8 cellular contexts compared by ENCODE assay signal in genomic region chr9:83937861-83938455, GRCh38. TPM values are rescaled to one million over a fixed set of nuclear protein-coding genes. Genes with fewer than 3 reads are reported as not detected.
DNase-seq lines count a peak whose midpoint lies in the region; ATAC-seq, FAIRE-seq and TF ChIP-seq lines count a peak whose summit lies in the region.

No MANE protein-coding gene starts in this region.

- no peaks in the 10 kb centered on the region for H3K9me3 ChIP-seq in esophagus muscularis mucosa
- no peaks in the 10 kb centered on the region for H3K9me3 ChIP-seq in naive thymus-derived CD4-positive, alpha-beta T cell (ENCODE audit: control insufficient read depth in 2 of 3, low read length in 3 of 3)

- H3K27me3 ChIP-seq in esophagus muscularis mucosa = no peaks in the 10 kb centered on the region
- no peaks in the 10 kb centered on the region for H3K27me3 ChIP-seq in naive thymus-derived CD4-positive, alpha-beta T cell (ENCODE audit: control insufficient read depth in 2 of 2, insufficient read depth in 2 of 2, low read length in 2 of 2)

- DNase-seq in activated CD4-positive, CD25-positive, alpha-beta regulatory T cell (lab: John Stamatoyannopoulos, UW) = no peak
- DNase-seq in NB4 (ENCODE audit: low read depth) = peak; percentile 76
- no peak for DNase-seq in esophagus muscularis mucosa (ENCODE audit: extremely low spot score)
- peak in 7 of 9 donors; percentile 44 to 74 (median 66) for DNase-seq in naive thymus-derived CD4-positive, alpha-beta T cell

- POLR2A ChIA-PET in naive thymus-derived CD4-positive, alpha-beta T cell (lab: Charles Lee) = no interaction called here

- TF ChIP-seq POLR2A in NB4 (IDR thresholded peaks at IDR 0.05; ENCODE audit: extremely low read depth, insufficient read length) (no peak), esophagus muscularis mucosa (IDR thresholded peaks at IDR 0.05; ENCODE audit: low read depth) (no peak)

- CTCF ChIA-PET in naive thymus-derived CD4-positive, alpha-beta T cell (lab: Charles Lee) = interaction anchor here (0.6 to 2.0 kb wide), 9 partner anchors 10 to 378 kb away, joined by 3 to 11 read pairs (median 4); no protein-coding TSS in a partner anchor

- WGBS in esophagus muscularis mucosa = 30% methylated on average over 1 of the region's 1 CpG

- no peak overlapping the region for H3K27ac ChIP-seq in esophagus muscularis mucosa (replicated peaks in 1 of 4)
- H3K27ac ChIP-seq in naive thymus-derived CD4-positive, alpha-beta T cell (ENCODE audit: low read depth, low read length) = no peak overlapping the region

- TF ChIP-seq EP300 in esophagus muscularis mucosa (IDR thresholded peaks at IDR 0.05) = no peak

- H3K4me3 Mint-ChIP-seq in naive thymus-derived CD4-positive, alpha-beta T cell = no peak overlapping the region

- H3K36me3 ChIP-seq in esophagus muscularis mucosa = peaks cover 0 to 43% (median 39%) of the 10 kb centered on the region in 4 donors
- H3K36me3 ChIP-seq in naive thymus-derived CD4-positive, alpha-beta T cell (ENCODE audit: control insufficient read depth in 2 of 3, insufficient read depth in 3 of 3, low read length in 3 of 3) = peaks cover 0 to 17% (median 4%) of the 10 kb centered on the region in 3 experiments

- no peaks in the 10 kb centered on the region for H3K9me3 Mint-ChIP-seq in naive thymus-derived CD4-positive, alpha-beta T cell

- intact Hi-C loops in esophagus muscularis mucosa (cut with DNase I) = loop anchor here (1.0 to 5.0 kb wide), 3 partner anchors 234 to 379 kb away; no protein-coding TSS in a partner anchor
- intact Hi-C loops in naive thymus-derived CD4-positive, alpha-beta T cell (cut with micrococcal nuclease) = loop anchor here (1.0 to 5.0 kb wide), 6 partner anchors 18 to 1674 kb away; partner anchors contain the start of genes HNRNPK (in 1 of the 2) and RMI1 (in 1 of the 2)

- H3K4me1 ChIP-seq in esophagus muscularis mucosa = peaks cover 0 to 14% (median 3%) of the 10 kb centered on the region in 4 donors
- H3K4me1 ChIP-seq in naive thymus-derived CD4-positive, alpha-beta T cell (ENCODE audit: control insufficient read depth in 2 of 2, insufficient read depth in 2 of 2, low read length in 2 of 2) = no peaks in the 10 kb centered on the region

- peak; percentile 32 to 51 for ATAC-seq in activated CD4-positive, CD25-positive, alpha-beta regulatory T cell treated with anti-CD3 and anti-CD28 coated beads, Interleukin-2, amount 50 U/mL, for 24 hours
- ATAC-seq in GM21737 (IDR thresholded peaks at IDR 0.05; ENCODE audit: unreplicated experiment) (peak; percentile 65), HG02642 (IDR thresholded peaks at IDR 0.05; ENCODE audit: poor library complexity, unreplicated experiment) (no peak)
- ATAC-seq in naive thymus-derived CD4-positive, alpha-beta T cell = peak; percentile 84

- TF ChIP-seq CTCF in NB4 (IDR thresholded peaks at IDR 0.05; ENCODE audit: low read depth, low read length) (peak; percentile 24), esophagus muscularis mucosa (IDR thresholded peaks at IDR 0.05) (peak; percentile 56 to 65 (median 62))

- FAIRE-seq in TTC549 (lab: Jason Lieb, UNC) = peak; percentile 20

- H3K27me3 Mint-ChIP-seq in naive thymus-derived CD4-positive, alpha-beta T cell = no peaks in the 10 kb centered on the region

- H3K4me1 Mint-ChIP-seq in naive thymus-derived CD4-positive, alpha-beta T cell = peaks cover 0 to 19% (median 0%) of the 10 kb centered on the region in 7 donors

- no peak overlapping the region for H3K27ac Mint-ChIP-seq in naive thymus-derived CD4-positive, alpha-beta T cell

- H3K36me3 Mint-ChIP-seq in naive thymus-derived CD4-positive, alpha-beta T cell = peaks cover 4 to 21% (median 9%) of the 10 kb centered on the region in 5 donors

- H3K4me3 ChIP-seq in NB4 (ENCODE audit: low read depth, low read length) (no peak overlapping the region), esophagus muscularis mucosa (no peak overlapping the region)
- H3K4me3 ChIP-seq in naive thymus-derived CD4-positive, alpha-beta T cell (ENCODE audit: low read length) = no peak overlapping the region

RNA-seq across cellular contexts. Expression of gene KIF27, which starts 16.7 kb away (rescaled TPM):
- 1 to 10 TPM; 3.9 to 5.4 (median 4.5) TPM for total RNA-seq in esophagus muscularis mucosa
- 1 to 10 TPM; 3.5 to 6.7 (median 5.3) TPM for total RNA-seq in naive thymus-derived CD4-positive, alpha-beta T cell
- 1 to 10 TPM; 1.3 to 2.0 TPM for polyA plus RNA-seq in naive thymus-derived CD4-positive, alpha-beta T cell

RNA-seq across cellular contexts. Expression of gene HNRNPK, which starts 42.1 kb away (rescaled TPM):
- total RNA-seq in esophagus muscularis mucosa = 100 to 1,000 TPM; 398 to 596 (median 550) TPM
- total RNA-seq in naive thymus-derived CD4-positive, alpha-beta T cell = 100 to 1,000 TPM; 537 to 766 (median 589) TPM
- polyA plus RNA-seq in naive thymus-derived CD4-positive, alpha-beta T cell = 100 to 1,000 TPM; 918 to 958 TPM

RNA-seq across cellular contexts. Expression of gene RMI1, which starts 42.6 kb away (rescaled TPM):
- 10 to 100 TPM in 1 of 4 donors, 1 to 10 TPM in 3; 5.3 to 11.6 (median 6.2) TPM for total RNA-seq in esophagus muscularis mucosa
- 10 to 100 TPM in 1 of 5 experiments, 1 to 10 TPM in 4; 1.6 to 24.8 (median 5.2) TPM for total RNA-seq in naive thymus-derived CD4-positive, alpha-beta T cell
- 1 to 10 TPM; 5.8 to 6.7 TPM for polyA plus RNA-seq in naive thymus-derived CD4-positive, alpha-beta T cell

Comparison
In these comparisons a context has a peak if more than half of its experiments do, and no peak if none do; other contexts are left out.
1. DNase-seq: peak in NB4 (single experiment) and naive thymus-derived CD4-positive, alpha-beta T cell (7 of 9); none in activated CD4-positive, CD25-positive, alpha-beta regulatory T cell (0 of 4) and esophagus muscularis mucosa (single experiment).